Comparison of ENCODE assay signal across 22 cellular contexts in the genomic region with DNA sequence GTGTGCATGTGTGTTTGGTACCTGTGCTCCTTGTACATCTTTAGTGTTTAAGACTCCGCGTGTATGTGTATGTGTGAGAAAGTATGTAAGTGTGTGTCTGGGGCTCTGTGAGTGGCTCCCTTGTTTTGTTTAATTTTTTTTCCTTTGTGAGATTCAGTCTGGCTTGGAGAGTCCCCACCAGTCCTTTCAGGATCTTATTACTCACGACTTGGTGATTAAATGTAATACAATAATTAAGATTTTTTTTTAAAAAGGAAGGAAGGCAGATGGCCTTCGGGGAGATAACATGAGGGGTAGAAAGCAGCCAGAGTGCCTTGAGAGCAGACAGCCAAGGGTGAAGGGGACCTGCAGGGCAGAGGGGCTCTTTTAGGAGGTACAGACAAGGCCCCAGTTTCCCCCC.
"Had no signal": no experiment of that assay in that cellular context is flagged by ENCODE, and none has a peak within 500 bp of the region (broad histone marks: within the 10 kb centered on the region; RNA-seq: fewer than 3 reads in every experiment).

No MANE protein-coding gene starts in this region.

- H3K27ac ChIP-seq: foreskin keratinocyte, lower lobe of right lung, ovary, prostate gland, right atrium auricular region, thoracic aorta, upper lobe of left lung had no signal

- H3K4me3 ChIP-seq: lower lobe of right lung, ovary, prostate gland, right atrium auricular region, thoracic aorta, upper lobe of left lung had no signal

- DNase-seq: activated CD4-positive, alpha-beta T cell treated with anti-CD3 and anti-CD28 coated beads for 36 hours; activated CD4-positive, alpha-beta T cell treated with anti-CD3 and anti-CD28 coated beads, Interleukin-2, amount 50 U/mL, for 4 hours; activated naive CD4-positive, alpha-beta T cell treated with Interleukin-2 at 50 U/mL for 16 hours; activated naive CD8-positive, alpha-beta T cell treated with anti-CD3 and anti-CD28 coated beads, Interleukin-2, amount 10 ng/mL, durations not matched to agents 7 days and 5 days; activated T-cell treated with anti-CD3 and anti-CD28 coated beads, Interleukin-2, amount 50 U/mL, for 48 hours; amniotic stem cell; effector CD4-positive, alpha-beta T cell; erythroblast; foreskin keratinocyte; lower lobe of right lung; ovary; stimulated activated CD4-positive, alpha-beta T cell treated with anti-CD3 and anti-CD28 coated beads, Interleukin-4, amount 100 ng/mL, for 24 hours; stimulated activated naive CD4-positive, alpha-beta T cell treated with Interleukin-2 at 50 U/mL for 16 hours; T-cell; upper lobe of left lung had no signal

- H3K9me3 ChIP-seq: lower lobe of right lung, ovary, prostate gland, right atrium auricular region, thoracic aorta, upper lobe of left lung had no signal

- H3K4me1 ChIP-seq: lower lobe of right lung, prostate gland had no signal

- FAIRE-seq: endometrium had no signal

- H3K36me3 ChIP-seq: lower lobe of right lung, ovary, prostate gland, right atrium auricular region, thoracic aorta, upper lobe of left lung had no signal

- ATAC-seq: activated CD4-positive, alpha-beta T cell treated with anti-CD3 and anti-CD28 coated beads for 36 hours; foreskin keratinocyte; left lobe of liver; lower lobe of right lung; naive thymus-derived CD8-positive, alpha-beta T cell; T-cell; WTC11 had no signal

- H3K27me3 ChIP-seq: ovary, right atrium auricular region, upper lobe of left lung had no signal
